ENCODE assay signal across 8 cellular contexts in the genomic region with DNA sequence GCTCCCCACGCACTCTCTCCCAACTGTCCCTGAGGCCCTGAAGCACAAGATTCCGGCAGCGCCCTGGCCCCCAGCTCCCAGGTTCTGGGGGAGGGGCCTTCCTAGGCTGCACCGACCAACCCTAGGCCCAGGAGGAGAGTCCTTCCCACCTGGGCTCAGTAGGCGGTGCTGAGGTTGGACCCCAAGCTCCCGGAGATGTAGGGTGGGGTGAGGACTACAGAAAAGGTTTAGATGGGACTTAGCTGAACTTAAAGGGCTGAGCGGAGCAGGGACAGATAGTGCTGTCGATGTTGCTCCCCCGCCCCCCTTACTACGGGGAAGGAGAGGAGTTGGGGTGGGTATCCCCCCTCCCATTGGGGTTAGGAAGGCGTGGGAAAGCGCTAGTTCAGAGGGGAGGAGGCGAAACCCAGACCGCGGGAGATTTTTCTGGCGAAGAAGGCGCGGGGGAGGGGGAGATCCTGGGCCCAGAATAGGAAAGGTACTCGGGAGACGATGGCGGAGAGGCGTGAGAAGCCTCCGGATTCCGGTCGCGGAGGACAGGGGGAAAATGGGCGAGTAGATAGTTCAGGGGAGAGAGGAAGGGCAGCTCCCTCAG. TPM values are rescaled to one million over a fixed set of nuclear protein-coding genes. Genes with fewer than 3 reads are reported as not detected.
A peak's percentile ranks its signal among the peaks of the same experiment; 100 is the strongest.
DNase-seq lines count a peak whose midpoint lies in the region; ATAC-seq, FAIRE-seq and TF ChIP-seq lines count a peak whose summit lies in the region.

No MANE protein-coding gene starts in this region.

- peak overlapping the region; percentile 100 for H3K4me2 ChIP-seq in HepG2 (ENCODE audit: low read depth, low read length)

- peaks cover 12% of the 10 kb centered on the region for H3K36me3 Mint-ChIP-seq in CD4-positive, CD25-positive, alpha-beta regulatory T cell
- peaks cover 21% of the 10 kb centered on the region for H3K36me3 Mint-ChIP-seq in stimulated activated naive CD8-positive, alpha-beta T cell treated with anti-CD3 and anti-CD28 coated beads, Interleukin-15, Interleukin-2, amounts not matched to agents 100 ng/mL and 50 ng/mL, for 24 hours (ENCODE audit: low read depth)

- no peak overlapping the region for H2AFZ ChIP-seq in HepG2 (ENCODE audit: low read length)

- in situ Hi-C loops in HepG2 (cut with HindIII; ENCODE audit: extremely low pct_ligation_motif_present, low pct_unique_long_range_greater_than_20kb), result no loop called here

- WGBS in HepG2 (ENCODE audit: low lambda C conversion rate), result under 1% methylated on average over 24 of the region's 27 CpGs

- no peaks in the 10 kb centered on the region for H3K27me3 Mint-ChIP-seq in CD4-positive, CD25-positive, alpha-beta regulatory T cell
- no peaks in the 10 kb centered on the region for H3K27me3 Mint-ChIP-seq in stimulated activated naive CD8-positive, alpha-beta T cell treated with anti-CD3 and anti-CD28 coated beads, Interleukin-15, Interleukin-2, amounts not matched to agents 100 ng/mL and 50 ng/mL, for 24 hours

- TF ChIP-seq POLR2A in HepG2 (IDR thresholded peaks at IDR 0.05; ENCODE audit: insufficient read depth in 1 of 2, low read depth in 2 of 2, low read length in 2 of 2), result peak in 1 of 2 experiments; percentile 40; a peak in 1 of 4 replicates

- peaks cover 34% of the 10 kb centered on the region for H3K79me2 ChIP-seq in HepG2 (ENCODE audit: insufficient read depth, low read length)

- TF ChIP-seq CTCF in HL-60 (IDR thresholded peaks at IDR 0.05; ENCODE audit: insufficient read depth, low read length), result no peak
- no peak for TF ChIP-seq CTCF in RWPE1 (conservative IDR thresholded peaks at IDR 0.05; ENCODE audit: low read depth)
- peak; percentile 10; the same call in 1 of the 2 replicates for TF ChIP-seq CTCF in HepG2 (CRISPR knock-in tag; IDR thresholded peaks at IDR 0.05)

- POLR2A ChIA-PET in RWPE1 (lab: Yijun Ruan, JAX; ENCODE audit: low non-redundant PET) (interaction anchor here (0.8 kb wide), 1 partner anchor 32 kb away, joined by 3 read pairs; no protein-coding TSS in a partner anchor), HepG2 (lab: Yijun Ruan, JAX) (interaction anchor here (0.6 to 3.9 kb wide), 9 partner anchors 10 to 274 kb away, joined by 3 to 40 read pairs (median 3); partner anchors contain the start of genes ATP5F1B, NACA, PTGES3 and STAT2)

- H3K27me3 ChIP-seq in CD4-positive, CD25-positive, alpha-beta regulatory T cell (ENCODE audit: control insufficient read depth, insufficient read depth, low read length), result no peaks in the 10 kb centered on the region
- H3K27me3 ChIP-seq in HL-60 (ENCODE audit: insufficient read depth, poor library complexity, severe bottlenecking), result no peaks in the 10 kb centered on the region
- peaks cover 0 to 3% of the 10 kb centered on the region in 2 experiments; a peak in 1 of 5 replicates for H3K27me3 ChIP-seq in HepG2 (ENCODE audit: control insufficient read depth in 1 of 2, insufficient read depth in 2 of 2, low read length in 2 of 2)

- H3K9me3 ChIP-seq in CD4-positive, CD25-positive, alpha-beta regulatory T cell (ENCODE audit: control insufficient read depth in 2 of 2, low read length in 2 of 2), result no peaks in the 10 kb centered on the region
- no peaks in the 10 kb centered on the region for H3K9me3 ChIP-seq in HepG2 (ENCODE audit: low read length)

- peak overlapping the region; percentile 83 to 99 (median 90) for H3K4me3 Mint-ChIP-seq in CD4-positive, CD25-positive, alpha-beta regulatory T cell
- H3K4me3 Mint-ChIP-seq in stimulated activated naive CD8-positive, alpha-beta T cell treated with anti-CD3 and anti-CD28 coated beads, Interleukin-15, Interleukin-2, amounts not matched to agents 100 ng/mL and 50 ng/mL, for 24 hours, result peak overlapping the region; percentile 95

- H3K4me3 ChIP-seq in CD4-positive, CD25-positive, alpha-beta regulatory T cell (ENCODE audit: low read depth, low read length), result peak overlapping the region; percentile 71
- H3K4me3 ChIP-seq in HL-60 (replicated peaks; ENCODE audit: insufficient read depth, low read length) (peak overlapping the region; percentile 77), HepG2 (replicated peaks in 1 of 3; ENCODE audit: insufficient read depth in 1 of 3, low read depth in 2 of 3, low read length in 3 of 3) (peak overlapping the region; percentile 68 to 92 (median 80))

- peaks cover 64% of the 10 kb centered on the region for H3K4me1 ChIP-seq in CD4-positive, CD25-positive, alpha-beta regulatory T cell (ENCODE audit: control insufficient read depth, insufficient read depth, low read length, poor library complexity, severe bottlenecking)
- H3K4me1 ChIP-seq in HepG2 (ENCODE audit: insufficient read depth, low read length), result peaks cover 49% of the 10 kb centered on the region

- H3K27ac ChIP-seq in CD4-positive, CD25-positive, alpha-beta regulatory T cell (ENCODE audit: insufficient read depth, low read length, poor library complexity, severe bottlenecking), result peak overlapping the region; percentile 95
- H3K27ac ChIP-seq in HL-60 (replicated peaks), result peak overlapping the region; percentile 74
- H3K27ac ChIP-seq in RWPE1, result peak overlapping the region; percentile 95
- peak overlapping the region; percentile 44 for H3K27ac ChIP-seq in HepG2 (ENCODE audit: extremely low read length, insufficient read depth, low read length)

- H3K4me1 Mint-ChIP-seq in CD4-positive, CD25-positive, alpha-beta regulatory T cell, result peaks cover 4 to 72% (median 54%) of the 10 kb centered on the region in 4 donors
- peaks cover 76% of the 10 kb centered on the region for H3K4me1 Mint-ChIP-seq in stimulated activated naive CD8-positive, alpha-beta T cell treated with anti-CD3 and anti-CD28 coated beads, Interleukin-15, Interleukin-2, amounts not matched to agents 100 ng/mL and 50 ng/mL, for 24 hours (ENCODE audit: low read depth)

- H3K36me3 ChIP-seq in CD4-positive, CD25-positive, alpha-beta regulatory T cell (ENCODE audit: control insufficient read depth, insufficient read depth, low read length), result peaks cover 19% of the 10 kb centered on the region
- H3K36me3 ChIP-seq in HepG2 (replicated peaks in 1 of 2; ENCODE audit: control insufficient read depth in 1 of 2, insufficient read depth in 2 of 2, low read length in 2 of 2), result peaks cover 0 to 17% of the 10 kb centered on the region in 2 experiments; a peak in 4 of 5 replicates

- no peaks in the 10 kb centered on the region for H4K20me1 ChIP-seq in HepG2 (ENCODE audit: insufficient read depth, low read length)

- no peak for TF ChIP-seq RAD21 in HepG2 (CRISPR knock-in tag; IDR thresholded peaks at IDR 0.05)

- peak overlapping the region; percentile 93 to 99 (median 96) for H3K27ac Mint-ChIP-seq in CD4-positive, CD25-positive, alpha-beta regulatory T cell
- H3K27ac Mint-ChIP-seq in stimulated activated naive CD8-positive, alpha-beta T cell treated with anti-CD3 and anti-CD28 coated beads, Interleukin-15, Interleukin-2, amounts not matched to agents 100 ng/mL and 50 ng/mL, for 24 hours, result peak overlapping the region; percentile 73

- peak overlapping the region; percentile 77 for H3K9ac ChIP-seq in HepG2 (ENCODE audit: insufficient read depth, low read depth, low read length)

- H3K9me3 Mint-ChIP-seq in CD4-positive, CD25-positive, alpha-beta regulatory T cell, result peaks cover 0 to 1% (median 0%) of the 10 kb centered on the region in 7 donors
- no peaks in the 10 kb centered on the region for H3K9me3 Mint-ChIP-seq in stimulated activated naive CD8-positive, alpha-beta T cell treated with anti-CD3 and anti-CD28 coated beads, Interleukin-15, Interleukin-2, amounts not matched to agents 100 ng/mL and 50 ng/mL, for 24 hours

- TF ChIP-seq EP300 in HepG2 (IDR thresholded peaks at IDR 0.05; ENCODE audit: low read depth in 2 of 2, low read length in 2 of 2) (no peak), HepG2 (CRISPR knock-in tag; IDR thresholded peaks at IDR 0.05; ENCODE audit: borderline replicate concordance) (no peak)

- FAIRE-seq in HepG2 (lab: Jason Lieb, UNC), result no peak

- BruUV-seq in HepG2 (replicated peaks; lab: Mats Ljungman, UMichigan), result no TSS peak

- intact Hi-C loops in HepG2 (cut with micrococcal nuclease; ENCODE audit: unreplicated experiment), result no loop called here

- peak; percentile 12 to 30 (median 28) for DNase-seq in CD4-positive, CD25-positive, alpha-beta regulatory T cell
- DNase-seq in HL-60 (ENCODE audit: low read depth in 1 of 2, low spot score in 1 of 2) (no peak), RWPE1 (ENCODE audit: low spot score) (peak; percentile 85), HepG2 (ENCODE audit: low spot score) (peak; percentile 70), NOMO-1 (lab: John Stamatoyannopoulos, UW; ENCODE audit: unreplicated experiment in 2 of 2) (no peak)
- peak; percentile 14 for DNase-seq in central memory CD4-positive, alpha-beta T cell

- CTCF ChIA-PET in RWPE1 (lab: Yijun Ruan, JAX) (interaction anchor here (0.5 to 1.4 kb wide), 2 partner anchors 12 to 13 kb away, joined by 3 to 10 read pairs; no protein-coding TSS in a partner anchor), HepG2 (lab: Yijun Ruan, JAX; ENCODE audit: low intra/inter-chr PET ratio, low total read pairs) (no interaction called here)

- ATAC-seq in CD4-positive, CD25-positive, alpha-beta regulatory T cell (ENCODE audit: low read depth in 2 of 2), result no peak
- ATAC-seq in HepG2 (peak; percentile 37), HG03469 (IDR thresholded peaks at IDR 0.05; ENCODE audit: unreplicated experiment) (no peak)

RNA-seq across cellular contexts. Expression of gene BAZ2A, which starts 4.2 kb away (rescaled TPM):
- 237 TPM for total RNA-seq in CD4-positive, CD25-positive, alpha-beta regulatory T cell
- 10 to 100 TPM; 22.2 to 30.2 (median 22.6) TPM for polyA plus RNA-seq in CD4-positive, CD25-positive, alpha-beta regulatory T cell
- 21.8 and 25.5 TPM in 2 replicates for total RNA-seq in HepG2 (2016; rRNA removed; fragmentation: Illumina TruSeq; extraction: Trizol)
- total RNA-seq in HepG2 (2016; cell fraction: cytosol; rRNA removed; fragmentation: Illumina TruSeq; extraction: Trizol; ENCODE audit: low read depth), result 7.5 and 9.3 TPM in 2 replicates
- total RNA-seq in HepG2 (2016; cell fraction: insoluble cytoplasmic fraction; rRNA removed; fragmentation: Illumina TruSeq; extraction: Trizol), result 19.6 and 20.3 TPM in 2 replicates
- total RNA-seq in HepG2 (2016; cell fraction: membrane; rRNA removed; fragmentation: Illumina TruSeq; extraction: Trizol), result 10.4 and 11.5 TPM in 2 replicates
- total RNA-seq in HepG2 (2016; cell fraction: nucleus; rRNA removed; fragmentation: Illumina TruSeq; extraction: Trizol), result 26.9 and 27.3 TPM in 2 replicates
- 63.5 and 73.5 TPM in 2 replicates for polyA plus RNA-seq in HepG2 (2011; rRNA removed)
- 26.0 and 27.6 TPM in 2 replicates for polyA plus RNA-seq in HepG2 (2011; cell fraction: cytosol; rRNA removed)
- polyA plus RNA-seq in HepG2 (2011; cell fraction: nucleus; rRNA removed), result 119 and 134 TPM in 2 replicates
- 46.0 and 50.1 TPM in 2 replicates for polyA plus RNA-seq in HepG2 (2012)
- 0.96 and 1.7 TPM in 2 replicates for polyA plus RNA-seq in HepG2 (2016; cell fraction: cytosol; fragmentation: Illumina TruSeq; extraction: Trizol; ENCODE audit: low read depth)
- 18.5 and 25.0 TPM in 2 replicates for polyA plus RNA-seq in HepG2 (2016; cell fraction: insoluble cytoplasmic fraction; fragmentation: Illumina TruSeq; extraction: Trizol; ENCODE audit: low read depth)
- 4.6 and 4.7 TPM in 2 replicates for polyA plus RNA-seq in HepG2 (2016; cell fraction: membrane; fragmentation: Illumina TruSeq; extraction: Trizol; ENCODE audit: low read depth)
- polyA plus RNA-seq in HepG2 (2016; cell fraction: nucleus; fragmentation: Illumina TruSeq; extraction: Trizol; ENCODE audit: insufficient read depth, low read depth), result 52.0 and 52.8 TPM in 2 replicates
- 99.4 and 117 TPM in 2 replicates for polyA minus RNA-seq in HepG2 (2011; rRNA and poly(A)+ RNA removed; ENCODE audit: low replicate concordance)
- polyA minus RNA-seq in HepG2 (2011; cell fraction: cytosol; rRNA and poly(A)+ RNA removed), result 47.0 and 52.8 TPM in 2 replicates
- polyA minus RNA-seq in HepG2 (2011; cell fraction: nucleus; rRNA and poly(A)+ RNA removed), result 86.6 and 108 TPM in 2 replicates

RNA-seq across cellular contexts. Expression of gene ATP5F1B, which starts 11.4 kb away (rescaled TPM):
- 277 TPM for total RNA-seq in CD4-positive, CD25-positive, alpha-beta regulatory T cell
- polyA plus RNA-seq in CD4-positive, CD25-positive, alpha-beta regulatory T cell, result 1,000 to 10,000 TPM in 1 of 4 donors, 100 to 1,000 TPM in 3; 781 to 1,082 (median 867) TPM
- total RNA-seq in HepG2 (2016; rRNA removed; fragmentation: Illumina TruSeq; extraction: Trizol), result 1,051 and 1,399 TPM in 2 replicates
- total RNA-seq in HepG2 (2016; cell fraction: cytosol; rRNA removed; fragmentation: Illumina TruSeq; extraction: Trizol; ENCODE audit: low read depth), result 224 and 228 TPM in 2 replicates
- total RNA-seq in HepG2 (2016; cell fraction: insoluble cytoplasmic fraction; rRNA removed; fragmentation: Illumina TruSeq; extraction: Trizol), result 1,021 and 1,411 TPM in 2 replicates
- 344 and 367 TPM in 2 replicates for total RNA-seq in HepG2 (2016; cell fraction: membrane; rRNA removed; fragmentation: Illumina TruSeq; extraction: Trizol)
- 359 and 382 TPM in 2 replicates for total RNA-seq in HepG2 (2016; cell fraction: nucleus; rRNA removed; fragmentation: Illumina TruSeq; extraction: Trizol)
- polyA plus RNA-seq in HepG2 (2011; rRNA removed), result 985 and 1,180 TPM in 2 replicates
- polyA plus RNA-seq in HepG2 (2011; cell fraction: cytosol; rRNA removed), result 961 and 1,057 TPM in 2 replicates
- polyA plus RNA-seq in HepG2 (2011; cell fraction: nucleus; rRNA removed), result 521 and 614 TPM in 2 replicates
- polyA plus RNA-seq in HepG2 (2012), result 690 and 871 TPM in 2 replicates
- 156 and 174 TPM in 2 replicates for polyA plus RNA-seq in HepG2 (2016; cell fraction: cytosol; fragmentation: Illumina TruSeq; extraction: Trizol; ENCODE audit: low read depth)
- polyA plus RNA-seq in HepG2 (2016; cell fraction: insoluble cytoplasmic fraction; fragmentation: Illumina TruSeq; extraction: Trizol; ENCODE audit: low read depth), result 1,081 and 1,136 TPM in 2 replicates
- polyA plus RNA-seq in HepG2 (2016; cell fraction: membrane; fragmentation: Illumina TruSeq; extraction: Trizol; ENCODE audit: low read depth), result 252 and 280 TPM in 2 replicates
- 530 and 544 TPM in 2 replicates for polyA plus RNA-seq in HepG2 (2016; cell fraction: nucleus; fragmentation: Illumina TruSeq; extraction: Trizol; ENCODE audit: insufficient read depth, low read depth)
- polyA minus RNA-seq in HepG2 (2011; rRNA and poly(A)+ RNA removed; ENCODE audit: low replicate concordance), result 2,113 and 3,228 TPM in 2 replicates
- 569 and 591 TPM in 2 replicates for polyA minus RNA-seq in HepG2 (2011; cell fraction: cytosol; rRNA and poly(A)+ RNA removed)
- 160 and 202 TPM in 2 replicates for polyA minus RNA-seq in HepG2 (2011; cell fraction: nucleus; rRNA and poly(A)+ RNA removed)

RNA-seq across cellular contexts. Expression of gene PTGES3, which starts 53.7 kb away (rescaled TPM):
- 128 TPM for total RNA-seq in CD4-positive, CD25-positive, alpha-beta regulatory T cell
- 100 to 1,000 TPM; 276 to 321 (median 303) TPM for polyA plus RNA-seq in CD4-positive, CD25-positive, alpha-beta regulatory T cell
- 159 and 290 TPM in 2 replicates for total RNA-seq in HepG2 (2016; rRNA removed; fragmentation: Illumina TruSeq; extraction: Trizol)
- total RNA-seq in HepG2 (2016; cell fraction: cytosol; rRNA removed; fragmentation: Illumina TruSeq; extraction: Trizol; ENCODE audit: low read depth), result 36.7 and 44.1 TPM in 2 replicates
- total RNA-seq in HepG2 (2016; cell fraction: insoluble cytoplasmic fraction; rRNA removed; fragmentation: Illumina TruSeq; extraction: Trizol), result 170 and 269 TPM in 2 replicates
- total RNA-seq in HepG2 (2016; cell fraction: membrane; rRNA removed; fragmentation: Illumina TruSeq; extraction: Trizol), result 155 and 168 TPM in 2 replicates
- total RNA-seq in HepG2 (2016; cell fraction: nucleus; rRNA removed; fragmentation: Illumina TruSeq; extraction: Trizol), result 118 and 124 TPM in 2 replicates
- 43.7 and 54.4 TPM in 2 replicates for polyA plus RNA-seq in HepG2 (2011; rRNA removed)
- 23.9 and 37.8 TPM in 2 replicates for polyA plus RNA-seq in HepG2 (2011; cell fraction: cytosol; rRNA removed)
- polyA plus RNA-seq in HepG2 (2011; cell fraction: nucleus; rRNA removed), result 16.1 and 21.1 TPM in 2 replicates
- polyA plus RNA-seq in HepG2 (2012), result 244 and 265 TPM in 2 replicates
- polyA plus RNA-seq in HepG2 (2016; cell fraction: cytosol; fragmentation: Illumina TruSeq; extraction: Trizol; ENCODE audit: low read depth), result 58.0 and 58.7 TPM in 2 replicates
- polyA plus RNA-seq in HepG2 (2016; cell fraction: insoluble cytoplasmic fraction; fragmentation: Illumina TruSeq; extraction: Trizol; ENCODE audit: low read depth), result 452 and 465 TPM in 2 replicates
- polyA plus RNA-seq in HepG2 (2016; cell fraction: membrane; fragmentation: Illumina TruSeq; extraction: Trizol; ENCODE audit: low read depth), result 140 and 145 TPM in 2 replicates
- polyA plus RNA-seq in HepG2 (2016; cell fraction: nucleus; fragmentation: Illumina TruSeq; extraction: Trizol; ENCODE audit: insufficient read depth, low read depth), result 228 and 240 TPM in 2 replicates
- 15.3 and 29.9 TPM in 2 replicates for polyA minus RNA-seq in HepG2 (2011; rRNA and poly(A)+ RNA removed; ENCODE audit: low replicate concordance)
- 57.2 and 64.6 TPM in 2 replicates for polyA minus RNA-seq in HepG2 (2011; cell fraction: cytosol; rRNA and poly(A)+ RNA removed)
- polyA minus RNA-seq in HepG2 (2011; cell fraction: nucleus; rRNA and poly(A)+ RNA removed), result 23.0 and 29.1 TPM in 2 replicates

Comparison
In these comparisons a context has a peak if more than half of its experiments do, and no peak if none do; other contexts are left out.
1. DNase-seq: peak in CD4-positive, CD25-positive, alpha-beta regulatory T cell (3 of 3), RWPE1 (single experiment), central memory CD4-positive, alpha-beta T cell (single experiment) and HepG2 (single experiment); none in HL-60 (0 of 2) and NOMO-1 (0 of 2).
2. H3K27ac ChIP-seq: peak in every context shown above with its lines; median percentile 95 in CD4-positive, CD25-positive, alpha-beta regulatory T cell; 95 in RWPE1; 74 in HL-60; 44 in HepG2.
3. Peak in every context shown above with its lines, with median percentiles within 50 percentile points of each other: H3K4me3 ChIP-seq.